37 cellular contexts compared by ENCODE assay signal in genomic region chr1:171290611-171291010, GRCh38. TPM values are rescaled to one million over a fixed set of nuclear protein-coding genes. Genes with fewer than 3 reads are reported as not detected.
"Had no signal": no experiment of that assay in that cellular context is flagged by ENCODE, and none has a peak within 500 bp of the region (broad histone marks: within the 10 kb centered on the region; RNA-seq: fewer than 3 reads in every experiment).

No MANE protein-coding gene starts in this region.

- H3K27me3 ChIP-seq: brain microvascular endothelial cell, MG63 had no signal

- H3K36me3 ChIP-seq: brain microvascular endothelial cell, MG63 had no signal

- FAIRE-seq: RCC 7860 had no signal

- H3K9me3 ChIP-seq: MG63 had no signal

- DNase-seq: activated B cell treated with CpG ODN at 0.5 μM for 24 hours; activated CD4-positive, alpha-beta memory T cell treated with anti-CD3 and anti-CD28 coated beads for 36 hours; activated CD4-positive, alpha-beta T cell treated with anti-CD3 and anti-CD28 coated beads for 4 hours; activated CD4-positive, alpha-beta T cell treated with anti-CD3 and anti-CD28 coated beads, Interleukin-2, amount 50 U/mL, for 1 hour; activated CD4-positive, CD25-positive, alpha-beta regulatory T cell treated with anti-CD3 and anti-CD28 coated beads, Interleukin-2, amount 50 U/mL, for 72 hours; activated CD8-positive, alpha-beta memory T cell treated with anti-CD3 and anti-CD28 coated beads, Interleukin-2, amount 50 U/mL, for 4 hours; activated gamma-delta T cell treated with Interleukin-2 at 50 U/mL for 16 hours; activated naive CD4-positive, alpha-beta T cell treated with anti-CD3 and anti-CD28 coated beads for 36 hours; activated T-cell treated with anti-CD3 and anti-CD28 coated beads for 4 hours; activated T-cell treated with anti-CD3 and anti-CD28 coated beads, Interleukin-2, amount 50 U/mL, for 4 hours; aorta; brain microvascular endothelial cell; central memory CD4-positive, alpha-beta T cell; Kasumi-1; KG1; MG63; MV-4-11; NCI-H1092 treated with DMSO at 0.1 percent for 48 hours; NCI-H1417; NCI-H146; NCI-H187; NCI-H2029 treated with DMSO at 0.1 percent for 48 hours; NCI-H2107; NCI-H2171; NCI-H510A; NCI-H526 treated with DMSO at 0.1 percent for 48 hours; NCI-H774; PC-9; SIG-M5 had no signal

- H3K27ac Mint-ChIP-seq: activated B cell treated with CpG ODN at 0.5 μM for 24 hours; activated CD4-positive, alpha-beta memory T cell treated with anti-CD3 and anti-CD28 coated beads for 36 hours; activated naive CD4-positive, alpha-beta T cell treated with anti-CD3 and anti-CD28 coated beads for 36 hours; activated naive CD4-positive, alpha-beta T cell treated with anti-CD3 and anti-CD28 coated beads, Interleukin-2, amount 50 U/mL, for 72 hours; activated T-helper 1 cell treated with anti-CD3 and anti-CD28 coated beads, Interleukin-12 subunit alpha, Interleukin-12 subunit beta, Interleukin-2, Interleukin-4 antibody, amounts not matched to agents 30 ng/mL and 10 ng/mL and 1 ng/mL, durations not matched to agents 14 hours and 24 hours and 36 hours; T-helper 1 cell treated with Interleukin-12 subunit alpha and Interleukin-12 subunit beta and Interleukin-4 antibody, amounts not matched to agents 30 μg/mL and 1 μg/mL, for 36 hours; T-helper 2 cell treated with Interferon-gamma antibody and Interleukin-4, amounts not matched to agents 5 μg/mL and 100 μg/mL, for 36 hours had no signal

- H3K27ac ChIP-seq: brain microvascular endothelial cell, PC-9, RWPE1, SK-N-MC had no signal

- H3K4me3 Mint-ChIP-seq: activated B cell treated with CpG ODN at 0.5 μM for 24 hours; activated CD4-positive, alpha-beta memory T cell treated with anti-CD3 and anti-CD28 coated beads for 36 hours; activated naive CD4-positive, alpha-beta T cell treated with anti-CD3 and anti-CD28 coated beads for 36 hours; activated T-cell treated with anti-CD3 and anti-CD28 coated beads, Interleukin-2, amount 50 U/mL, for 4 hours; activated T-helper 1 cell treated with anti-CD3 and anti-CD28 coated beads, Interleukin-12 subunit alpha, Interleukin-12 subunit beta, Interleukin-2, Interleukin-4 antibody, amounts not matched to agents 30 ng/mL and 10 ng/mL and 1 ng/mL, durations not matched to agents 14 hours and 24 hours and 36 hours; T-helper 1 cell treated with Interleukin-12 subunit alpha and Interleukin-12 subunit beta and Interleukin-4 antibody, amounts not matched to agents 30 μg/mL and 1 μg/mL, for 36 hours; T-helper 2 cell treated with Interferon-gamma antibody and Interleukin-4, amounts not matched to agents 5 μg/mL and 100 μg/mL, for 36 hours had no signal

- H3K36me3 Mint-ChIP-seq: activated CD4-positive, alpha-beta memory T cell treated with anti-CD3 and anti-CD28 coated beads for 36 hours; activated naive CD4-positive, alpha-beta T cell treated with anti-CD3 and anti-CD28 coated beads, Interleukin-2, amount 50 U/mL, for 72 hours had no signal

- ATAC-seq: activated naive CD4-positive, alpha-beta T cell treated with anti-CD3 and anti-CD28 coated beads, Interleukin-2, amount 50 U/mL, for 72 hours; activated T-cell treated with anti-CD3 and anti-CD28 coated beads, Interleukin-2, amount 50 U/mL, for 4 hours; Right ventricle myocardium inferior had no signal

- H3K9me3 Mint-ChIP-seq: activated B cell treated with CpG ODN at 0.5 μM for 24 hours; activated CD4-positive, alpha-beta memory T cell treated with anti-CD3 and anti-CD28 coated beads for 36 hours; activated naive CD4-positive, alpha-beta T cell treated with anti-CD3 and anti-CD28 coated beads for 36 hours; activated naive CD4-positive, alpha-beta T cell treated with anti-CD3 and anti-CD28 coated beads, Interleukin-2, amount 50 U/mL, for 72 hours; activated T-cell treated with anti-CD3 and anti-CD28 coated beads, Interleukin-2, amount 50 U/mL, for 4 hours; activated T-helper 1 cell treated with anti-CD3 and anti-CD28 coated beads, Interleukin-12 subunit alpha, Interleukin-12 subunit beta, Interleukin-2, Interleukin-4 antibody, amounts not matched to agents 30 ng/mL and 10 ng/mL and 1 ng/mL, durations not matched to agents 14 hours and 24 hours and 36 hours; T-helper 1 cell treated with Interleukin-12 subunit alpha and Interleukin-12 subunit beta and Interleukin-4 antibody, amounts not matched to agents 30 μg/mL and 1 μg/mL, for 36 hours; T-helper 2 cell treated with Interferon-gamma antibody and Interleukin-4, amounts not matched to agents 5 μg/mL and 100 μg/mL, for 36 hours had no signal

- H3K4me3 ChIP-seq: MG63, PC-9, SK-N-MC had no signal

RNA-seq across cellular contexts. Expression of gene FMO1, which starts 42.3 kb away (rescaled TPM):
- total RNA-seq: activated CD4-positive, alpha-beta memory T cell treated with anti-CD3 and anti-CD28 coated beads for 36 hours; activated naive CD4-positive, alpha-beta T cell treated with anti-CD3 and anti-CD28 coated beads for 36 hours; activated naive CD4-positive, alpha-beta T cell treated with anti-CD3 and anti-CD28 coated beads, Interleukin-2, amount 50 U/mL, for 72 hours; activated T-cell treated with anti-CD3 and anti-CD28 coated beads, Interleukin-2, amount 50 U/mL, for 4 hours; activated T-helper 1 cell treated with anti-CD3 and anti-CD28 coated beads, Interleukin-12 subunit alpha, Interleukin-12 subunit beta, Interleukin-2, Interleukin-4 antibody, amounts not matched to agents 30 ng/mL and 10 ng/mL and 1 ng/mL, durations not matched to agents 14 hours and 24 hours and 36 hours; PC-9 had no signal
